ENCODE assay signal across 8 cellular contexts in the genomic region with DNA sequence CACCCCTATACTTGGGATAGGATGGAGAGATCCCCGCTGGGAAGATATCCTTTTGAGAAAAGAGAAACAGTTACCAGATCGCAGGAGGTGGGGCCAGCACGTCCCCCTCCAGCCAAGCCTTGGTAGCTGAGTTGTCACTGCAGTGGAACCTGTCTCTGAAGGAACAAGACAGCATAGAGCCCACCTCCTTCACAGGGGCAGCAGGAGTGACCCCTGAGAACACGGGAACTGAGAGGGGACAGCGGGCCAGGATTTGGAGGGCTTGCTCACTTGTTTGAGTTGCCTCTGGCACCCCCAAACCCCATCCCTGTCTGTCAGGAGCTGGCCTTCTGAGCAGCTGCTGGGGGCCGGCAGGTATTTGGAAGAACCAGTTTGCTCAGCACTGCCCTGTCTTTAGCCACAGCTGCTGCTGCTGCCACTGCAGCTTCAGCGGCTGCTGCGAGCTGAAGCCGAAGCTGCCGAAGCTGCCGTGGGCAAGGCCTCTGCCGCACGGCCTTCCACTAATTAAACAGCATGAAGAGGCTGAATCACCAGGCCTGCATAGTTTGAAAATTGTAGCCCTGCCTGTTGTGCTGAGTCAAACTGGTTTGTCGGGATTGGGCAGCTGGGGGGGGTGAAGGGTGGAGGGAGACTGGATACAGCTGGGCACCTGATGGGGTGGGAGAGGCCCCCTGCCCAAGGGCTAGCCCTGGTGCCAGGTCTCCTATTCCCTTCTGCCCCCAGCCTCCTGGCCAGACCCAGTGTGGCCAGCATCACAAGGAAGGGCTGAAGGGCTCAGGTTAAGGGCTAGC. TPM values are rescaled to one million over a fixed set of nuclear protein-coding genes. Genes with fewer than 3 reads are reported as not detected.
DNase-seq lines count a peak whose midpoint lies in the region; ATAC-seq, FAIRE-seq and TF ChIP-seq lines count a peak whose summit lies in the region.

No MANE protein-coding gene starts in this region.

- no peaks in the 10 kb centered on the region for H3K79me1 ChIP-seq in H1 (ENCODE audit: low read depth, low read length)

- H4K8ac ChIP-seq in H1 (ENCODE audit: extremely low read depth, insufficient read depth, low read length), result peak overlapping the region; percentile 5; the same call in 1 of the 2 replicates

- H3K9me3 ChIP-seq in H1 (ENCODE audit: insufficient read depth in 2 of 2, low read depth in 1 of 2, low read length in 1 of 2) (no peaks in the 10 kb centered on the region), osteoblast (ENCODE audit: low read depth, low read length) (no peaks in the 10 kb centered on the region)

- no peak overlapping the region for H2BK20ac ChIP-seq in H1 (ENCODE audit: low read length)

- peak overlapping the region; percentile 95; the same call in 1 of the 2 replicates for H2BK15ac ChIP-seq in H1 (ENCODE audit: low read length)

- no peak overlapping the region for H2BK5ac ChIP-seq in H1 (ENCODE audit: low read depth, low read length)

- TF ChIP-seq CTCF in H1 (IDR thresholded peaks at IDR 0.05; ENCODE audit: control extremely low read depth in 1 of 3, insufficient read depth in 1 of 3, low read depth in 1 of 3, low read length in 3 of 3) (no peak), osteoblast (IDR thresholded peaks at IDR 0.05; ENCODE audit: extremely low read depth, low read depth, low read length) (no peak)

- H3K23ac ChIP-seq in H1 (ENCODE audit: insufficient read length), result no peak overlapping the region

- H3K4me1 ChIP-seq in H1 (replicated peaks in 1 of 4; ENCODE audit: control insufficient read depth in 3 of 4, insufficient read depth in 4 of 4, low read length in 3 of 4) (peaks cover 14 to 56% (median 46%) of the 10 kb centered on the region in 4 experiments), osteoblast (ENCODE audit: insufficient read depth, low read length) (peaks cover 38% of the 10 kb centered on the region)

- H3K4me2 ChIP-seq in H1 (ENCODE audit: insufficient read depth in 1 of 2, low read depth in 2 of 2, low read length in 2 of 2) (peak overlapping the region; percentile 47 to 51), osteoblast (ENCODE audit: insufficient read depth, low read length) (peak overlapping the region; percentile 41)

- TF ChIP-seq EP300 in H1 (IDR thresholded peaks at IDR 0.05; ENCODE audit: borderline replicate concordance in 1 of 2, low read depth in 2 of 2, low read length in 2 of 2), result no peak

- peaks cover 18% of the 10 kb centered on the region for H3K23me2 ChIP-seq in H1 (ENCODE audit: low read depth, low read length)

- H2AK5ac ChIP-seq in H1 (ENCODE audit: low read depth, low read length), result no peak overlapping the region

- H2BK12ac ChIP-seq in H1 (ENCODE audit: low read depth, low read length), result 0 out of 2 replicates have a peak overlapping the region, but pooled peaks have one; percentile 60

- peaks cover 82 to 95% (median 93%) of the 10 kb centered on the region in 4 experiments for H3K27me3 ChIP-seq in H1 (replicated peaks in 1 of 4; ENCODE audit: control insufficient read depth in 3 of 4, extremely low read depth in 1 of 4, insufficient read depth in 3 of 4, low read length in 3 of 4)
- peaks cover 6% of the 10 kb centered on the region for H3K27me3 ChIP-seq in osteoblast (ENCODE audit: insufficient read depth, low read length)

- H4K20me1 ChIP-seq in H1 (replicated peaks in 1 of 2; ENCODE audit: control insufficient read depth in 1 of 2, insufficient read depth in 2 of 2, low read length in 2 of 2) (peaks cover 22 to 28% of the 10 kb centered on the region in 2 experiments), osteoblast (ENCODE audit: insufficient read depth, low read length) (no peaks in the 10 kb centered on the region)

- H3K4me3 ChIP-seq in H1 (ENCODE audit: extremely low read depth in 1 of 4, insufficient read depth in 2 of 4, low read depth in 3 of 4, low read length in 4 of 4), result peak overlapping the region in 1 of 4 experiments; percentile 4; a peak in 3 of 8 replicates
- H3K4me3 ChIP-seq in osteoblast (ENCODE audit: insufficient read depth, low read length), result no peak overlapping the region

- H3K79me2 ChIP-seq in H1 (ENCODE audit: control insufficient read depth in 1 of 2, insufficient read depth in 2 of 2, low read length in 2 of 2) (no peaks in the 10 kb centered on the region), osteoblast (ENCODE audit: insufficient read depth, low read length) (no peaks in the 10 kb centered on the region)

- no peak overlapping the region for H3K9ac ChIP-seq in H1 (replicated peaks in 1 of 4; ENCODE audit: extremely low read depth in 1 of 4, low read depth in 3 of 4, low read length in 3 of 4)

- H3K4ac ChIP-seq in H1 (replicated peaks; ENCODE audit: insufficient read length, low read depth, low read length), result no peak overlapping the region

- no peak overlapping the region for H3K14ac ChIP-seq in H1 (ENCODE audit: insufficient read length)

- no peak overlapping the region for H2AFZ ChIP-seq in H1 (ENCODE audit: low read length)
- peak overlapping the region; percentile 77 for H2AFZ ChIP-seq in osteoblast (ENCODE audit: low read length)

- no peak overlapping the region for H3K27ac ChIP-seq in H1 (ENCODE audit: low read depth, low read length)
- H3K27ac ChIP-seq in osteoblast (ENCODE audit: low read depth, low read length), result peak overlapping the region; percentile 27

- 27% methylated on average over 12 of the region's 14 CpGs; no CpG with 5 or more reads in 1 of the 2 experiments for WGBS in H1 (ENCODE audit: extremely low coverage in 1 of 2, insufficient coverage in 1 of 2, insufficient read length in 1 of 2, insufficient replicate concordance in 2 of 2, low coverage in 1 of 2, low lambda C conversion rate in 2 of 2, missing lambda C conversion rate in 1 of 2), 2 experiments

- DNase-seq in DMS153 treated with DMSO at 0.1 percent for 48 hours (lab: John Stamatoyannopoulos, UW; ENCODE audit: unreplicated experiment) (peak; percentile 67), NCI-H2196 (lab: John Stamatoyannopoulos, UW; ENCODE audit: unreplicated experiment) (peak; percentile 92), H1 (ENCODE audit: low read depth in 1 of 2, low spot score in 2 of 2) (no peak), osteoblast (ENCODE audit: insufficient read length, low spot score, missing footprints) (peak; percentile 100), UCSD-AML1 (lab: John Stamatoyannopoulos, UW; ENCODE audit: unreplicated experiment) (no peak), NCI-H2171 treated with DMSO at 0.1 percent for 48 hours (lab: John Stamatoyannopoulos, UW) (no peak)

- no peak for FAIRE-seq in H1 (lab: Jason Lieb, UNC)

- H3K36me3 ChIP-seq in H1 (ENCODE audit: control insufficient read depth in 2 of 4, insufficient read depth in 4 of 4, low read length in 3 of 4) (no peaks in the 10 kb centered on the region; a peak in 1 of 8 replicates), osteoblast (ENCODE audit: insufficient read depth, low read length) (no peaks in the 10 kb centered on the region)

- H3K56ac ChIP-seq in H1 (replicated peaks; ENCODE audit: insufficient read length, low read depth, low read length), result no peak overlapping the region

- POLR2A ChIA-PET in H1 (lab: Charles Lee; ENCODE audit: partially characterized antibody), result interaction anchor here (1.0 to 5.9 kb wide), 3 partner anchors 9 to 209 kb away, joined by 3 to 46 read pairs (median 3); no protein-coding TSS in a partner anchor

- no peak for TF ChIP-seq RAD21 in H1 (IDR thresholded peaks at IDR 0.05 in 1 of 2, conservative IDR thresholded peaks at IDR 0.05 in 1 of 2; ENCODE audit: low read depth in 2 of 2, low read length in 2 of 2)

- H4K91ac ChIP-seq in H1 (replicated peaks; ENCODE audit: insufficient read length, low read length), result no peak overlapping the region

- CTCF ChIA-PET in H1 (lab: Charles Lee; ENCODE audit: partially characterized antibody), result interaction anchor here (0.6 to 5.1 kb wide), 9 partner anchors 9 to 212 kb away, joined by 3 to 51 read pairs (median 4); no protein-coding TSS in a partner anchor

- TF ChIP-seq POLR2A in H1 (IDR thresholded peaks at IDR 0.05; ENCODE audit: control extremely low read depth in 1 of 2, low read depth in 2 of 2, low read length in 2 of 2), result no peak

- no peak overlapping the region for H4K5ac ChIP-seq in H1 (ENCODE audit: insufficient read length, low read depth, low read length)

- ATAC-seq in HG02588 (IDR thresholded peaks at IDR 0.05; ENCODE audit: unreplicated experiment) (no peak), GM21825 (IDR thresholded peaks at IDR 0.05; ENCODE audit: unreplicated experiment) (no peak)

- H3K18ac ChIP-seq in H1 (ENCODE audit: extremely low read depth, low read length), result peak overlapping the region; percentile 15

- no peak overlapping the region for H2BK120ac ChIP-seq in H1 (replicated peaks; ENCODE audit: low read depth, low read length)

TF ChIP-seq in H1, 55 proteins besides CTCF, POLR2A, EP300 and RAD21:
- TF ChIP-seq EZH2 (IDR thresholded peaks at IDR 0.05; ENCODE audit: low read depth, low read length, severe bottlenecking) (peak; percentile 46), SRF (IDR thresholded peaks at IDR 0.05; ENCODE audit: low read depth, low read length) (no peak), POU5F1 (IDR thresholded peaks at IDR 0.05; ENCODE audit: low read depth, low read length) (no peak), SIN3A (conservative IDR thresholded peaks at IDR 0.05 in 1 of 2, IDR thresholded peaks at IDR 0.05 in 1 of 2; ENCODE audit: low read depth in 1 of 2, low read length in 2 of 2) (0 out of 4 replicates have a peak, but pooled peaks of 1 of the 2 experiments have one; percentile 34), SUZ12 (IDR thresholded peaks at IDR 0.05; ENCODE audit: low read length) (peak; percentile 25; the same call in 1 of the 2 replicates)

RNA-seq across cellular contexts. Expression of a gene that starts 4.0 kb away (rescaled TPM):
- 0.80 and 0.91 TPM in 2 replicates for total RNA-seq in H1 (2021; fragmentation: NEBNext Ultra II Directional; extraction: Animal tissue kit (Norgen Biotek cat#: 25700))
- polyA plus RNA-seq in H1 (2011; rRNA removed), result 0.41 and 0.82 TPM in 2 replicates
- polyA plus RNA-seq in H1 (2011; cell fraction: cytosol; rRNA removed), result 0.61 TPM
- 1.5 TPM for polyA plus RNA-seq in H1 (2011; cell fraction: nucleus; rRNA removed)
- 0.83 to 1.3 TPM (median 1.0 TPM) in 4 replicates for polyA plus RNA-seq in H1 (2012, experiment 1 of 2)
- polyA plus RNA-seq in H1 (2012, experiment 2 of 2), result 1.2 TPM
- polyA plus RNA-seq in H1 (2013, experiment 1 of 2), result 0.55 TPM
- polyA plus RNA-seq in H1 (2013, experiment 2 of 2), result 0.46 TPM
- 0.78 and 1.8 TPM in 2 replicates for polyA minus RNA-seq in H1 (2011; rRNA and poly(A)+ RNA removed)
- 1.8 TPM for polyA minus RNA-seq in H1 (2011; cell fraction: cytosol; rRNA and poly(A)+ RNA removed)
- 0.40 TPM for polyA minus RNA-seq in H1 (2011; cell fraction: nucleus; rRNA and poly(A)+ RNA removed)
- 3.6 and 4.1 TPM in 2 replicates for total RNA-seq in osteoblast

Comparison
In these comparisons a context has a peak if more than half of its experiments do, and no peak if none do; other contexts are left out.
1. DNase-seq: peak in DMS153 treated with DMSO at 0.1 percent for 48 hours (single experiment), NCI-H2196 (single experiment) and osteoblast (single experiment); none in H1 (0 of 2), UCSD-AML1 (single experiment) and NCI-H2171 treated with DMSO at 0.1 percent for 48 hours (single experiment).